8 cellular contexts compared by ENCODE assay signal in genomic region chr13:108326318-108326717, GRCh38. TPM values are rescaled to one million over a fixed set of nuclear protein-coding genes. Genes with fewer than 3 reads are reported as not detected.
DNase-seq lines count a peak whose midpoint lies in the region; ATAC-seq, FAIRE-seq and TF ChIP-seq lines count a peak whose summit lies in the region.

No MANE protein-coding gene starts in this region.

- H3K27me3 ChIP-seq in H9 (ENCODE audit: insufficient read depth, low read length) (no peaks in the 10 kb centered on the region), gastroesophageal sphincter (peaks cover 31% of the 10 kb centered on the region)

- no peak overlapping the region for H3K4me2 ChIP-seq in H9 (ENCODE audit: insufficient read depth, insufficient read length, low read length)

- H3K79me1 ChIP-seq in H9 (ENCODE audit: insufficient read depth, low read depth, low read length, poor library complexity, severe bottlenecking): no peaks in the 10 kb centered on the region

- WGBS in H9 (ENCODE audit: extremely low coverage, insufficient read length, low lambda C conversion rate): no CpG with 5 or more reads among the region's 6 CpGs
- WGBS in gastroesophageal sphincter (ENCODE audit: low coverage in 1 of 2), 2 donors: 52 to 56% methylated on average over 3 to 6 of the region's 6 CpGs

- no peak for FAIRE-seq in RCC 7860 (lab: Jason Lieb, UNC)

- no peaks in the 10 kb centered on the region for H3K36me3 Mint-ChIP-seq in H9 (ENCODE audit: insufficient read depth in 1 of 3, low read depth in 3 of 3)

- H3K9me3 ChIP-seq in H9 (ENCODE audit: control insufficient read depth, low read depth, low read length) (no peaks in the 10 kb centered on the region), gastroesophageal sphincter (no peaks in the 10 kb centered on the region)

- no peak overlapping the region for H2BK5ac ChIP-seq in H9 (ENCODE audit: insufficient read length, low read length)

- TF ChIP-seq EP300 in gastroesophageal sphincter (IDR thresholded peaks at IDR 0.05): no peak

- no peaks in the 10 kb centered on the region for H3K36me3 ChIP-seq in gastroesophageal sphincter

- no peak overlapping the region for H4K91ac ChIP-seq in H9 (ENCODE audit: insufficient read length, low read depth, low read length)

- H3K9me3 Mint-ChIP-seq in H9: 0 out of 5 replicates have a peak, but pooled peaks cover 0 to 5% of the 10 kb centered on the region in 2 experiments

- peak overlapping the region in 2 of 3 experiments; percentile 62 to 69; a peak in 2 of 7 replicates for H3K27ac Mint-ChIP-seq in H9

- no peak for DNase-seq in H9
- peak; percentile 43 for DNase-seq in NAMALWA (ENCODE audit: low spot score)
- peak; percentile 19 for DNase-seq in iris pigment epithelial cell (ENCODE audit: low read depth)
- no peak for DNase-seq in medulla oblongata (ENCODE audit: extremely low spot score)
- DNase-seq in RCC 7860 (ENCODE audit: low spot score): no peak
- no peak for DNase-seq in A172 (ENCODE audit: low spot score)

- no peak overlapping the region for H3K9ac ChIP-seq in H9 (ENCODE audit: extremely low read depth, insufficient read length, low read length)

- no peak overlapping the region for H3K23ac ChIP-seq in H9 (ENCODE audit: insufficient read length, low read depth, low read length)

- H3K4me1 ChIP-seq in H9 (ENCODE audit: insufficient read depth, low read length) (peaks cover 4% of the 10 kb centered on the region; the same call in 1 of the 2 replicates), gastroesophageal sphincter (no peaks in the 10 kb centered on the region)

- H3K27me3 Mint-ChIP-seq in H9 (ENCODE audit: low read depth): no peaks in the 10 kb centered on the region; the same call in none of the 2 replicates

- no peak overlapping the region for H3K18ac ChIP-seq in H9 (ENCODE audit: insufficient read length, low read depth, low read length)

- no peak overlapping the region for H2BK12ac ChIP-seq in H9 (ENCODE audit: insufficient read length, low read depth, low read length)

- H3K79me2 ChIP-seq in H9 (ENCODE audit: insufficient read depth, low read length): no peaks in the 10 kb centered on the region

- no peak overlapping the region for H2AK5ac ChIP-seq in H9 (ENCODE audit: insufficient read length, low read length)

- no peaks in the 10 kb centered on the region for H3K23me2 ChIP-seq in H9 (ENCODE audit: insufficient read length, low read depth, low read length, poor library complexity, severe bottlenecking)

- H3K4ac ChIP-seq in H9 (ENCODE audit: low read depth, low read length): no peak overlapping the region

- no peak overlapping the region for H3K4me3 ChIP-seq in gastroesophageal sphincter

- H3K4me1 Mint-ChIP-seq in H9: peaks cover 27 to 42% of the 10 kb centered on the region in 2 experiments

- H4K8ac ChIP-seq in H9 (replicated peaks; ENCODE audit: insufficient read length, low read depth, low read length): no peak overlapping the region

- TF ChIP-seq POLR2A in gastroesophageal sphincter (IDR thresholded peaks at IDR 0.05): no peak

- no peak overlapping the region for H3K4me3 Mint-ChIP-seq in H9

- no peak overlapping the region for H2AFZ ChIP-seq in H9 (ENCODE audit: low read length)

- no peak overlapping the region for H2BK15ac ChIP-seq in H9 (ENCODE audit: low read depth, low read length)

- H3K56ac ChIP-seq in H9 (ENCODE audit: insufficient read length, low read depth, low read length): no peak overlapping the region

- H3K14ac ChIP-seq in H9 (ENCODE audit: insufficient read depth, low read length): no peak overlapping the region

- H3K27ac ChIP-seq in H9 (ENCODE audit: insufficient read length, low read depth, low read length) (no peak overlapping the region), gastroesophageal sphincter (no peak overlapping the region)

- no peak overlapping the region for H2BK20ac ChIP-seq in H9 (ENCODE audit: low read depth, low read length, poor library complexity, severe bottlenecking)

- no peak overlapping the region for H3T11ph ChIP-seq in H9 (ENCODE audit: low read length)

- no peak for TF ChIP-seq CTCF in H9 (conservative IDR thresholded peaks at IDR 0.05)
- TF ChIP-seq CTCF in gastroesophageal sphincter (IDR thresholded peaks at IDR 0.05): no peak

- no peaks in the 10 kb centered on the region for H4K20me1 ChIP-seq in H9 (ENCODE audit: control insufficient read depth, insufficient read depth, insufficient read length)

- H4K5ac ChIP-seq in H9 (ENCODE audit: insufficient read length, low read depth, low read length): no peak overlapping the region

- ATAC-seq in GM18867 (IDR thresholded peaks at IDR 0.05; ENCODE audit: unreplicated experiment) (peak; percentile 92), gastroesophageal sphincter (no peak)

- H2BK120ac ChIP-seq in H9 (ENCODE audit: low read depth, low read length, poor library complexity, severe bottlenecking): no peak overlapping the region

RNA-seq across cellular contexts. Expression of gene TNFSF13B, which starts 56.8 kb away (rescaled TPM):
- total RNA-seq in H9 (2021): 0.24 and 0.31 TPM in 2 replicates
- 10 to 100 TPM in 2 of 4 donors, 1 to 10 TPM in 2; 1.0 to 20.1 (median 9.8) TPM for total RNA-seq in gastroesophageal sphincter
- not detected in 2 replicates for total RNA-seq in A172 (2014; rRNA removed; shearing (Covaris generic))

Comparison
In these comparisons a context has a peak if more than half of its experiments do, and no peak if none do; other contexts are left out.
1. DNase-seq: peak in NAMALWA (single experiment) and iris pigment epithelial cell (single experiment); none in H9 (single experiment), medulla oblongata (single experiment), RCC 7860 (single experiment) and A172 (single experiment).